ENCODE assay signal across 1 cellular context in the genomic region with DNA sequence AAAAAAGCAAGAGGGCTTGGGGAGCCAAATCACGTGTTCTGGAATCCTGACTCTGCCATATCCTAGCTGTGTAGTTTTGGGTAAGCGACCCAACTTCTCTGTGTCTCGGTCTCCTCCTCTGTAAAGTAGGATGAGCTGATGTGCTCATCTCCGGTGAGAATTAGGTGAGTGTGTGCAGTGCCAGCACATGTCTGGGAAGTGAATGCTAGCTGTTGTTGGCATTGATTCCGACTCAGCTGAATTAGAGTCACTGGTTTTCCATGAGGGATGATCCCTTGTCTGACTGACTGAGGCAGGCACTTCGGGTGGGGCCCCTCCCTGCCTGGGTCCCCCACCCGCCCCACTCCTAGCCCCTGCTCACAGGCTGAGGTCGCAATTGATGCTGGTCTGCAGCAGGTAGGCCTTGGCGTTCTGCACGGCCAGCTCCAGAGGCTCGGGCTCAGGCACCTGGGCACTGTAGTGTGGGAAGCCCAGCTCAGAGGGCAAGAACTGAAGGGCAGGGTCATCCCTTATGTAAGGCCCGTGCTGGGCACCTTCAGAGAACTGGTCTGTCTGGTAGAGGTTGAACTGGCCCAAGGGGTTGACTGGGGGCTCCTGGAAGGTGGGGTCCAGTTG.
TF ChIP-seq lines count a peak whose summit lies in the region.

No MANE protein-coding gene starts in this region.

TF ChIP-seq in H1, 55 proteins besides CTCF, POLR2A, EP300 and RAD21:
- TF ChIP-seq, protein P1, sequence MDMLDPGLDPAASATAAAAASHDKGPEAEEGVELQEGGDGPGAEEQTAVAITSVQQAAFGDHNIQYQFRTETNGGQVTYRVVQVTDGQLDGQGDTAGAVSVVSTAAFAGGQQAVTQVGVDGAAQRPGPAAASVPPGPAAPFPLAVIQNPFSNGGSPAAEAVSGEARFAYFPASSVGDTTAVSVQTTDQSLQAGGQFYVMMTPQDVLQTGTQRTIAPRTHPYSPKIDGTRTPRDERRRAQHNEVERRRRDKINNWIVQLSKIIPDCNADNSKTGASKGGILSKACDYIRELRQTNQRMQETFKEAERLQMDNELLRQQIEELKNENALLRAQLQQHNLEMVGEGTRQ (IDR thresholded peaks at IDR 0.05; ENCODE audit: low read length) = no peak
- TF ChIP-seq TBP (IDR thresholded peaks at IDR 0.05; ENCODE audit: low read depth, low read length) (no peak), NANOG (IDR thresholded peaks at IDR 0.05; ENCODE audit: insufficient read depth, low read depth, low read length, poor library complexity, severe bottlenecking) (no peak), POLR2AphosphoS5 (IDR thresholded peaks at IDR 0.05; ENCODE audit: low read depth, low read length) (peak; percentile 37), MAFK (IDR thresholded peaks at IDR 0.05; ENCODE audit: low read depth, low read length) (no peak), POU5F1 (IDR thresholded peaks at IDR 0.05; ENCODE audit: low read depth, low read length) (no peak), TAF7 (optimal IDR thresholded peaks at IDR 0.05; ENCODE audit: borderline replicate concordance, low read depth, low read length) (no peak), FOSL1 (IDR thresholded peaks at IDR 0.05; ENCODE audit: insufficient read depth, low read depth, low read length) (no peak), JUND (IDR thresholded peaks at IDR 0.05; ENCODE audit: low read length) (no peak), SP2 (IDR thresholded peaks at IDR 0.05; ENCODE audit: low read length) (no peak), SIRT6 (IDR thresholded peaks at IDR 0.05; ENCODE audit: low read length) (no peak), SRF (IDR thresholded peaks at IDR 0.05; ENCODE audit: low read depth, low read length) (no peak), ZNF274 (IDR thresholded peaks at IDR 0.05; ENCODE audit: borderline replicate concordance, extremely low read depth, low read length) (no peak), SIX5 (IDR thresholded peaks at IDR 0.05; ENCODE audit: low read depth, low read length) (no peak)
- TF ChIP-seq, protein P2, sequence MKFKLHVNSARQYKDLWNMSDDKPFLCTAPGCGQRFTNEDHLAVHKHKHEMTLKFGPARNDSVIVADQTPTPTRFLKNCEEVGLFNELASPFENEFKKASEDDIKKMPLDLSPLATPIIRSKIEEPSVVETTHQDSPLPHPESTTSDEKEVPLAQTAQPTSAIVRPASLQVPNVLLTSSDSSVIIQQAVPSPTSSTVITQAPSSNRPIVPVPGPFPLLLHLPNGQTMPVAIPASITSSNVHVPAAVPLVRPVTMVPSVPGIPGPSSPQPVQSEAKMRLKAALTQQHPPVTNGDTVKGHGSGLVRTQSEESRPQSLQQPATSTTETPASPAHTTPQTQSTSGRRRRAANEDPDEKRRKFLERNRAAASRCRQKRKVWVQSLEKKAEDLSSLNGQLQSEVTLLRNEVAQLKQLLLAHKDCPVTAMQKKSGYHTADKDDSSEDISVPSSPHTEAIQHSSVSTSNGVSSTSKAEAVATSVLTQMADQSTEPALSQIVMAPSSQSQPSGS (IDR thresholded peaks at IDR 0.05; ENCODE audit: low read length) = 0 out of 2 replicates have a peak, but pooled peaks have one; percentile 4
